Comparison of ENCODE assay signal across 32 cellular contexts in the genomic region with DNA sequence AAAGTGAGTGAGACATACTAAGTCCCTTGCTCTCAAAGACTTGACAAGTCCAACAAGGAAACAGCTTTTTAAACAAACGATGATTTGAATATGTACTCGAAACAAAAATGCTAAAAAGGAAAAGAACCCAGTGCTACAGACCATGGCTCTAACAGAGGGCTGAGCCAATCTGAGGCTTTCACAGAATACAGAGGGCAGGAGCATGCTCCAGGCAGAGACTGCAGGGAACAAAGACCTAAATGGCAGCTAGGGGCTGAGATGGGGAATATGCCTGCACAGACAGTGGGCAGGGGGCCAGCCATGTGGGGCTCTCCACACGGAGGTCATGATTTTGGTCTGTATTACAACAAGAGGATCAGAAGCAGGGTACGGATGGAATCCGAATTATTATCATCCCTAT. TPM values are rescaled to one million over a fixed set of nuclear protein-coding genes. Genes with fewer than 3 reads are reported as not detected.
"Had no signal": no experiment of that assay in that cellular context is flagged by ENCODE, and none has a peak within 500 bp of the region (broad histone marks: within the 10 kb centered on the region; RNA-seq: fewer than 3 reads in every experiment).

No MANE protein-coding gene starts in this region.

- H3K4me1 ChIP-seq: SJCRH30 had no signal

- H3K4me3 Mint-ChIP-seq: activated CD4-positive, alpha-beta T cell treated with anti-CD3 and anti-CD28 coated beads, Interleukin-2, amount 10 ng/mL, durations not matched to agents 24 days and 14 days; activated CD8-positive, alpha-beta T cell treated with anti-CD3 and anti-CD28 coated beads for 36 hours; activated naive CD4-positive, alpha-beta T cell treated with anti-CD3 and anti-CD28 coated beads, Interleukin-2, amount 10 ng/mL, durations not matched to agents 7 days and 5 days; activated naive CD8-positive, alpha-beta T cell; activated naive CD8-positive, alpha-beta T cell treated with anti-CD3 and anti-CD28 coated beads, Interleukin-2, amount 50 U/mL, for 24 hours; activated T-cell treated with anti-CD3 and anti-CD28 coated beads, Interleukin-2, amount 50 U/mL, for 4 hours; activated T-helper 1 cell treated with anti-CD3 and anti-CD28 coated beads, Interleukin-12 subunit alpha, Interleukin-12 subunit beta, Interleukin-2, Interleukin-4 antibody, amounts not matched to agents 30 ng/mL and 10 ng/mL and 1 ng/mL, durations not matched to agents 14 hours and 24 hours and 36 hours had no signal

- H3K4me2 ChIP-seq: KMS-11 had no signal

- H3K4me3 ChIP-seq: SJCRH30, SK-N-MC had no signal

- H3K36me3 Mint-ChIP-seq: activated naive CD4-positive, alpha-beta T cell treated with anti-CD3 and anti-CD28 coated beads, Interleukin-2, amount 10 ng/mL, durations not matched to agents 7 days and 5 days; activated naive CD8-positive, alpha-beta T cell had no signal

- DNase-seq: activated CD4-positive, alpha-beta T cell treated with anti-CD3 and anti-CD28 coated beads, Interleukin-2, amount 10 ng/mL, durations not matched to agents 24 days and 14 days; activated CD4-positive, alpha-beta T cell treated with anti-CD3 and anti-CD28 coated beads, Interleukin-2, amount 50 U/mL, for 4 hours; activated CD8-positive, alpha-beta T cell treated with anti-CD3 and anti-CD28 coated beads for 36 hours; activated gamma-delta T cell treated with Interleukin-2 at 50 U/mL for 16 hours; activated naive CD4-positive, alpha-beta T cell treated with anti-CD3 and anti-CD28 coated beads, Interleukin-2, amount 10 ng/mL, durations not matched to agents 7 days and 5 days; activated naive CD8-positive, alpha-beta T cell treated with anti-CD3 and anti-CD28 coated beads, Interleukin-2, amount 50 U/mL, for 24 hours; activated T-cell treated with anti-CD3 and anti-CD28 coated beads, Interleukin-2, amount 50 U/mL, for 4 hours; anterior cingulate cortex; brain microvascular endothelial cell; central memory CD4-positive, alpha-beta T cell; MM.1S; NCI-H1092 treated with DMSO at 0.1 percent for 48 hours; NCI-H1417; NCI-H146; NCI-H187; NCI-H2029 treated with DMSO at 0.1 percent for 48 hours; NCI-H345; NCI-H524 treated with DMSO at 0.1 percent for 48 hours; SHP77; SJCRH30; T1000; WERI-Rb-1 had no signal

- H3K27me3 ChIP-seq: brain microvascular endothelial cell, SJCRH30 had no signal

- H3K27ac Mint-ChIP-seq: activated CD4-positive, alpha-beta T cell treated with anti-CD3 and anti-CD28 coated beads, Interleukin-2, amount 10 ng/mL, durations not matched to agents 24 days and 14 days; activated CD8-positive, alpha-beta T cell treated with anti-CD3 and anti-CD28 coated beads for 36 hours; activated naive CD4-positive, alpha-beta T cell treated with anti-CD3 and anti-CD28 coated beads, Interleukin-2, amount 10 ng/mL, durations not matched to agents 7 days and 5 days; activated naive CD8-positive, alpha-beta T cell; activated naive CD8-positive, alpha-beta T cell treated with anti-CD3 and anti-CD28 coated beads, Interleukin-2, amount 50 U/mL, for 24 hours; activated T-helper 1 cell treated with anti-CD3 and anti-CD28 coated beads, Interleukin-12 subunit alpha, Interleukin-12 subunit beta, Interleukin-2, Interleukin-4 antibody, amounts not matched to agents 30 ng/mL and 10 ng/mL and 1 ng/mL, durations not matched to agents 14 hours and 24 hours and 36 hours had no signal

- ATAC-seq: activated CD8-positive, alpha-beta T cell treated with anti-CD3 and anti-CD28 coated beads for 36 hours; activated naive CD8-positive, alpha-beta T cell treated with anti-CD3 and anti-CD28 coated beads, Interleukin-2, amount 50 U/mL, for 24 hours; activated T-cell treated with anti-CD3 and anti-CD28 coated beads, Interleukin-2, amount 50 U/mL, for 4 hours; Panc1 had no signal

- H3K27me3 Mint-ChIP-seq: activated CD4-positive, alpha-beta T cell treated with anti-CD3 and anti-CD28 coated beads, Interleukin-2, amount 10 ng/mL, durations not matched to agents 24 days and 14 days; activated CD8-positive, alpha-beta T cell treated with anti-CD3 and anti-CD28 coated beads for 36 hours; activated naive CD4-positive, alpha-beta T cell treated with anti-CD3 and anti-CD28 coated beads, Interleukin-2, amount 10 ng/mL, durations not matched to agents 7 days and 5 days; activated naive CD8-positive, alpha-beta T cell; activated naive CD8-positive, alpha-beta T cell treated with anti-CD3 and anti-CD28 coated beads, Interleukin-2, amount 50 U/mL, for 24 hours had no signal

- H3K4me1 Mint-ChIP-seq: activated CD4-positive, alpha-beta T cell treated with anti-CD3 and anti-CD28 coated beads, Interleukin-2, amount 10 ng/mL, durations not matched to agents 24 days and 14 days; activated naive CD4-positive, alpha-beta T cell treated with anti-CD3 and anti-CD28 coated beads, Interleukin-2, amount 10 ng/mL, durations not matched to agents 7 days and 5 days; activated naive CD8-positive, alpha-beta T cell treated with anti-CD3 and anti-CD28 coated beads, Interleukin-2, amount 50 U/mL, for 24 hours had no signal

- H3K9me3 Mint-ChIP-seq: activated CD8-positive, alpha-beta T cell treated with anti-CD3 and anti-CD28 coated beads for 36 hours had no signal

- H3K36me3 ChIP-seq: brain microvascular endothelial cell, SJCRH30, WERI-Rb-1 had no signal

- H3K27ac ChIP-seq: brain microvascular endothelial cell, KMS-11, SJCRH30, SK-N-MC, WERI-Rb-1 had no signal

RNA-seq across cellular contexts. Expression of a gene that starts 31.1 kb away (rescaled TPM):
- total RNA-seq: activated CD4-positive, alpha-beta T cell treated with anti-CD3 and anti-CD28 coated beads, Interleukin-2, amount 10 ng/mL, durations not matched to agents 24 days and 14 days; activated CD8-positive, alpha-beta T cell treated with anti-CD3 and anti-CD28 coated beads for 36 hours; activated T-cell treated with anti-CD3 and anti-CD28 coated beads, Interleukin-2, amount 50 U/mL, for 4 hours; activated T-helper 1 cell treated with anti-CD3 and anti-CD28 coated beads, Interleukin-12 subunit alpha, Interleukin-12 subunit beta, Interleukin-2, Interleukin-4 antibody, amounts not matched to agents 30 ng/mL and 10 ng/mL and 1 ng/mL, durations not matched to agents 14 hours and 24 hours and 36 hours; LHCN-M2; NCI-H460; RPMI7951; T-helper 1 cell treated with Interleukin-12 subunit alpha and Interleukin-12 subunit beta and Interleukin-4 antibody, amounts not matched to agents 30 ng/mL and 1 ng/mL, for 36 hours; T-helper 2 cell treated with Interferon-gamma antibody and Interleukin-4, amounts not matched to agents 100 ng/mL and 5 ng/mL, for 36 hours had no signal
